8 cellular contexts compared by ENCODE assay signal in the genomic region with DNA sequence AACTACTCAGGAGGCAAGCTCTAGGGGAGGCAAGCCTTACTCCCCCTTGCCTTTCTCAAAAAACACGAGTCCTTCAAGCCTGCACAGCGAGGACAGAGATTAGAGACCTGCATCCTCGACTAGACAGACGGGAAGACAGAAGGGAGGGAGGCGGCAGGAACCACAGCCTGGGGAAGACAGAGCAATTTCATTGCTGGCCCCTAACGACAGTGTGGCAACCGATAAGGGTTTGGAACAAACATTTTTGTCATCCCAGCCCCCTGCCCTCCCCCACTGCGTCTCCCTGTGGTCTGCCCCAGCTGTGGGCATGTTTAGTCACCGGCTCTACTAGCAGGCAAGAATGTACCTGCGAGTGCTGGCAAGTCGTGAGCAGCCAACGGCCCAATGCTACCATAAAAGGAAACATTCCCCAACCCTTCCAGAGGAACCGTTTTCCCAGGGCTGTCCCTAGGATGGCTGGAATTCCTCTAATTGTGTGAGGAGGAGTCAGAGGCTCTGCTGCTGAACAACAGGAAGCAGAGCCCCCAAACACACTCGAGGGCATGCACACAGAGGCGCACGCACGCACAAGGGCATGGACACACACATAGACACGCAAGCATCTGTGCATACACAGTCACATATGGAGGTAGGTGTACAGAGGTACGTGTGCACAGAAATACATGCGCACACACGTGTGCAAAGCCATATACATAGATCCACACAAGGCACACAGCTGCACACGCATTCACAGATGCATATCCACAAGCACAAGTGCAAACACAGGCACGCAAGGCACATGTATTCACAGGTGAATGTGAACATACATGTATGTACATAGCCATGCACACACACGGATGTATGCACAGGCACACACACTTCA. TPM values are rescaled to one million over a fixed set of nuclear protein-coding genes. Genes with fewer than 3 reads are reported as not detected.
DNase-seq lines count a peak whose midpoint lies in the region; ATAC-seq lines count a peak whose summit lies in the region.

No MANE protein-coding gene starts in this region.

- H3K4me1 ChIP-seq in mesodermal cell (ENCODE audit: control insufficient read depth, insufficient read depth, low read length, poor library complexity, severe bottlenecking): peaks cover 86% of the 10 kb centered on the region

- H3K9me3 ChIP-seq in mesodermal cell (ENCODE audit: control insufficient read depth, low read length): no peaks in the 10 kb centered on the region

- peak overlapping the region; percentile 75 for H3K4me3 Mint-ChIP-seq in activated CD4-positive, alpha-beta memory T cell treated with anti-CD3 and anti-CD28 coated beads for 36 hours

- no peak overlapping the region for H3K4me3 ChIP-seq in mesodermal cell (ENCODE audit: extremely low read depth, insufficient read depth, low read length, poor library complexity, severe bottlenecking)

- no peak for ATAC-seq in HG03108 (IDR thresholded peaks at IDR 0.05; ENCODE audit: unreplicated experiment)

- CTCF ChIA-PET in activated CD4-positive, alpha-beta memory T cell treated with anti-CD3 and anti-CD28 coated beads for 36 hours (lab: Charles Lee): interaction anchor here (0.8 to 3.9 kb wide), 4 partner anchors 12 to 142 kb away, joined by 3 to 25 read pairs (median 10); no protein-coding TSS in a partner anchor

- H3K36me3 ChIP-seq in mesodermal cell (ENCODE audit: control insufficient read depth, insufficient read depth, low read length): peaks cover 68% of the 10 kb centered on the region

- intact Hi-C loops in activated CD4-positive, alpha-beta memory T cell treated with anti-CD3 and anti-CD28 coated beads for 36 hours (cut with micrococcal nuclease): loop anchor here (1.0 to 5.0 kb wide), 2 partner anchors 126 to 172 kb away; no protein-coding TSS in a partner anchor

- peak overlapping the region; percentile 99 for H3K27ac Mint-ChIP-seq in activated CD4-positive, alpha-beta memory T cell treated with anti-CD3 and anti-CD28 coated beads for 36 hours

- H3K27me3 Mint-ChIP-seq in activated CD4-positive, alpha-beta memory T cell treated with anti-CD3 and anti-CD28 coated beads for 36 hours: no peaks in the 10 kb centered on the region

- DNase-seq in Daoy (ENCODE audit: low read depth) (peak; percentile 98), NCI-H2171 treated with DMSO at 0.1 percent for 48 hours (lab: John Stamatoyannopoulos, UW) (peak; percentile 99), ecto neural progenitor cell (ENCODE audit: low spot score) (peak; percentile 84), NK-92 (lab: John Stamatoyannopoulos, UW; ENCODE audit: unreplicated experiment) (no peak)
- peak; percentile 92 for DNase-seq in activated CD4-positive, alpha-beta memory T cell treated with anti-CD3 and anti-CD28 coated beads for 36 hours
- peak; percentile 73 to 81 for DNase-seq in stimulated activated CD8-positive, alpha-beta memory T cell treated with anti-CD3 and anti-CD28 coated beads, Interleukin-4, amount 100 ng/mL, for 1 hour (ENCODE audit: low read depth in 2 of 2, low spot score in 1 of 2)

- WGBS in mesodermal cell (ENCODE audit: insufficient coverage in 2 of 2), 2 experiments: 18 to 22% methylated on average over 13 to 15 of the region's 24 CpGs

- H3K36me3 Mint-ChIP-seq in activated CD4-positive, alpha-beta memory T cell treated with anti-CD3 and anti-CD28 coated beads for 36 hours: peaks cover 95% of the 10 kb centered on the region

- POLR2A ChIA-PET in activated CD4-positive, alpha-beta memory T cell treated with anti-CD3 and anti-CD28 coated beads for 36 hours (lab: Charles Lee): interaction anchor here (0.8 to 2.0 kb wide), 4 partner anchors 14 to 59 kb away, joined by 3 to 8 read pairs (median 4); a partner anchor contains a TSS

- H3K9me3 Mint-ChIP-seq in activated CD4-positive, alpha-beta memory T cell treated with anti-CD3 and anti-CD28 coated beads for 36 hours: no peaks in the 10 kb centered on the region

- H3K4me1 Mint-ChIP-seq in activated CD4-positive, alpha-beta memory T cell treated with anti-CD3 and anti-CD28 coated beads for 36 hours (ENCODE audit: low read depth): peaks cover 75% of the 10 kb centered on the region

- peak overlapping the region; percentile 99 for H3K27ac ChIP-seq in mesodermal cell (ENCODE audit: low read depth, low read length, severe bottlenecking)

RNA-seq across cellular contexts. Expression of a gene that starts 58.3 kb away (rescaled TPM):
- 349 and 464 TPM in 2 replicates for total RNA-seq in Daoy (2014; rRNA removed; shearing (Covaris generic))
- total RNA-seq in activated CD4-positive, alpha-beta memory T cell treated with anti-CD3 and anti-CD28 coated beads for 36 hours: 100 to 1,000 TPM; 712 to 720 TPM
- polyA plus RNA-seq in mesodermal cell (2013, experiment 1 of 2): 360 TPM
- 289 TPM for polyA plus RNA-seq in mesodermal cell (2013, experiment 2 of 2)
